In the genomic region with DNA sequence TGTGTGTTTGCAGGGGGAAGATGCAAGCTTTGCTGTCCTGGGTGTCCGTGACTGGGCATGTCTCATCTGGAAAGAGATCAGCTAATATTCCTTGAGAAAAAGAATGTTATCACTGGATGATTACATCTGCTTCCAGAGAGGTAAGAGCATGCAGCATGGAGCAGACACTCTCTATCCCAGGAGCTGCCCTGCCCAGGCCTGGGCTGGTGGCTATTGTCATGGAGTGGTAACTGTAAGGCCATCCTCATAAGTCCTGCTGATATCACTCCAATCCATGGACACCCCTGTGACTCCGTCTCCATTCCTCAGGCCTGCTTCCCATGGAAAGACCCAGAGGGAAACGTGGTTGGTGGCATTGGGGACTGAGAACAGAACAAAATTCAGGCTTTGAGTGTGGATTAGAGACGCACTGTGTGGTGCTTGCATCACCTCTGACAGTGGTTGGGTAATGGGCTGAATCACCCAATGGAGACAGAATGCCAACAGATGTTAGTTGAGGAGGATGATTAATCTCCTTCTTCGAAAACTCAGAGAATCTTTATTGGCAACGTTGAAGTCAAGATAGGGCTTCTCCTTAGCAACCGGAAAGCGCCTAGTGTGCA, we compare ENCODE assay signal across 13 cellular contexts. TPM values are rescaled to one million over a fixed set of nuclear protein-coding genes. Genes with fewer than 3 reads are reported as not detected.
DNase-seq lines count a peak whose midpoint lies in the region; ATAC-seq lines count a peak whose summit lies in the region.
"Had no signal": no experiment of that assay in that cellular context is flagged by ENCODE, and none has a peak within 500 bp of the region (broad histone marks: within the 10 kb centered on the region; RNA-seq: fewer than 3 reads in every experiment).

No MANE protein-coding gene starts in this region.

- H3K79me1 ChIP-seq in trophoblast cell (ENCODE audit: low read length) = no peaks in the 10 kb centered on the region

- no peak overlapping the region for H3K14ac ChIP-seq in trophoblast cell (ENCODE audit: low read length)

- ATAC-seq in GM21723 (IDR thresholded peaks at IDR 0.05; ENCODE audit: unreplicated experiment) = no peak
- ATAC-seq: stimulated activated naive CD8-positive, alpha-beta T cell treated with anti-CD3 and anti-CD28 coated beads, Interleukin-15, amount 100 ng/mL, for 72 hours had no signal

- H3K9me3 ChIP-seq in trophoblast cell (ENCODE audit: insufficient read depth, low read depth, low read length) = peaks cover 6% of the 10 kb centered on the region
- H3K9me3 ChIP-seq in HAP-1 = no peaks in the 10 kb centered on the region

- no peak overlapping the region for H2BK5ac ChIP-seq in trophoblast cell (ENCODE audit: low read depth, low read length, poor library complexity)

- no peak overlapping the region for H2AK5ac ChIP-seq in trophoblast cell (ENCODE audit: low read length)

- H4K8ac ChIP-seq in trophoblast cell (ENCODE audit: low read depth, low read length) = no peak overlapping the region

- no peaks in the 10 kb centered on the region for H3K79me2 ChIP-seq in trophoblast cell (ENCODE audit: control insufficient read depth, insufficient read depth, low read length, poor library complexity)

- H3K4me1 ChIP-seq in trophoblast cell (ENCODE audit: control insufficient read depth in 1 of 2, insufficient read depth in 2 of 2, low read length in 2 of 2) (no peaks in the 10 kb centered on the region), HAP-1 (no peaks in the 10 kb centered on the region)

- H3K23ac ChIP-seq in trophoblast cell (ENCODE audit: low read length) = no peak overlapping the region

- no peaks in the 10 kb centered on the region for H3K36me3 ChIP-seq in trophoblast cell (ENCODE audit: control insufficient read depth in 1 of 2, insufficient read depth in 2 of 2, low read length in 2 of 2)
- H3K36me3 ChIP-seq in HAP-1 (replicated peaks) = no peaks in the 10 kb centered on the region

- no peak overlapping the region for H2BK12ac ChIP-seq in trophoblast cell (ENCODE audit: low read length)

- no peak overlapping the region for H3K9ac ChIP-seq in trophoblast cell (ENCODE audit: low read length)

- H3K18ac ChIP-seq in trophoblast cell (ENCODE audit: low read length) = no peak overlapping the region

- no peak overlapping the region for H4K12ac ChIP-seq in trophoblast cell (ENCODE audit: low read depth, low read length)

- no peak overlapping the region for H3K4me3 ChIP-seq in trophoblast cell (ENCODE audit: low read depth, low read length)
- H3K4me3 ChIP-seq in HAP-1 = no peak overlapping the region

- H3K4ac ChIP-seq in trophoblast cell (ENCODE audit: low read depth, low read length) = no peak overlapping the region

- H4K91ac ChIP-seq in trophoblast cell (ENCODE audit: low read depth, low read length) = no peak overlapping the region

- no peak overlapping the region for H2BK120ac ChIP-seq in trophoblast cell (ENCODE audit: insufficient read depth, low read length, poor library complexity)

- H3K27ac ChIP-seq in trophoblast cell (ENCODE audit: low read depth, low read length) = no peak overlapping the region

- no CpG with 5 or more reads among the region's 8 CpGs for WGBS in trophoblast cell (ENCODE audit: extremely low coverage, insufficient coverage, insufficient read length)

- in situ Hi-C loops in HAP-1 (cut with MboI; ENCODE audit: low sequenced_read_pairs) = no loop called here

- H3K4me2 ChIP-seq in trophoblast cell (ENCODE audit: low read length) = no peak overlapping the region

- peak; percentile 32 for DNase-seq in GM04503 (ENCODE audit: low read depth)
- peak; percentile 71 for DNase-seq in NCI-H226
- DNase-seq in epidermal melanocyte (ENCODE audit: insufficient read length, low spot score) = peak; percentile 50
- DNase-seq in trophoblast cell = peak; percentile 80 to 81
- no peak for DNase-seq in dedifferentiated amniotic fluid mesenchymal stem cell (ENCODE audit: extremely low spot score)
- no peak for DNase-seq in NCI-H2107 (lab: John Stamatoyannopoulos, UW)
- DNase-seq in HAP-1 (ENCODE audit: low spot score in 2 of 2) = no peak
- DNase-seq: effector CD4-positive, alpha-beta T cell; NCI-H187 treated with DMSO at 0.1 percent for 48 hours; NCI-H82; stimulated activated naive CD8-positive, alpha-beta T cell treated with anti-CD3 and anti-CD28 coated beads, Interleukin-15, amount 100 ng/mL, for 72 hours had no signal

- H2AFZ ChIP-seq in trophoblast cell (ENCODE audit: insufficient read depth, low read length, poor library complexity) = no peak overlapping the region

- H3K27me3 ChIP-seq in trophoblast cell (ENCODE audit: insufficient read depth, low read length) (no peaks in the 10 kb centered on the region), HAP-1 (ENCODE audit: low read depth) (no peaks in the 10 kb centered on the region)

RNA-seq across cellular contexts. Expression of gene KCNIP1, which starts 52.0 kb away (rescaled TPM):
- polyA plus RNA-seq in trophoblast cell (2013) = 0.26 and 0.37 TPM in 2 replicates
- polyA plus RNA-seq: IgD-negative memory B cell had no signal

Comparison
In these comparisons a context has a peak if more than half of its experiments do, and no peak if none do; other contexts are left out.
1. DNase-seq: peak in GM04503 (single experiment), NCI-H226 (single experiment), epidermal melanocyte (single experiment) and trophoblast cell (2 of 2); none in dedifferentiated amniotic fluid mesenchymal stem cell (single experiment), NCI-H2107 (single experiment) and HAP-1 (0 of 2).